7 cellular contexts compared by ENCODE assay signal in the genomic region with DNA sequence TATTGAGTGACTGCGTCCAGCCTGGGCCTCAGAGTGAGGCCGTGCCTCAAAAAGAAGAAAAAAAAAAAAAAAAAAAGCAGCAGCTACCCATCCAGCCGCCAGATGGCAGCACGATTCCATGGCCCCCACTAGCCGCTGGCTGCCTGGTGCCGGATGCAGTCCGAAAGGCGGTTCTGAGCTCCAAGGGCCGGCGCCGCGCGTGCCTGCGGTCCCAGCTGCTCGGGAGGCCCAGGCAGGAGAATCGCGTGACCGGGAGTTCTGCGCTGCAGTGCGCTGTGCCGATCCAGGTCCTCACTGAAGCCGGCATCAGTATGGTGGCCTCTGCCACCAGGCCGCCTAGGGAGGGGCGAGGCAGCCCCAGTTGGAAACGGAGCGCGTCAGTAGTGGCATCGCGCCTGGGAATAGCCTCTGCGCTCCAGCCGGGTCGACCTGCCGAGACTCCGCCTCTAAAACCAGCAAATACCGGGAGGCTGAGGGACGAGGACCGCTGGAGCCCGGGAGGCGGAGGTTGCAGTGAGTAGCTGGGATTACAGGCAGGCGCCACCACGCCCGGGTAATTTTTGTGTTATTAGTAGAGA. TPM values are rescaled to one million over a fixed set of nuclear protein-coding genes. Genes with fewer than 3 reads are reported as not detected.
A peak's percentile ranks its signal among the peaks of the same experiment; 100 is the strongest.
DNase-seq lines count a peak whose midpoint lies in the region; ATAC-seq, FAIRE-seq and TF ChIP-seq lines count a peak whose summit lies in the region.

No MANE protein-coding gene starts in this region.

- peaks cover 2 to 7% of the 10 kb centered on the region in 2 donors for H3K4me1 ChIP-seq in breast epithelium

- H3K36me3 ChIP-seq in breast epithelium, result no peaks in the 10 kb centered on the region

- peak; percentile 87 for FAIRE-seq in GM12892 (lab: Jason Lieb, UNC)

- no peak for ATAC-seq in HG03135 (IDR thresholded peaks at IDR 0.05; ENCODE audit: unreplicated experiment)

- H3K9me3 ChIP-seq in breast epithelium, result no peaks in the 10 kb centered on the region

- no peak for TF ChIP-seq POLR2A in GM12892 (IDR thresholded peaks at IDR 0.05; ENCODE audit: low read depth, low read length)
- no peak for TF ChIP-seq POLR2A in breast epithelium (IDR thresholded peaks at IDR 0.05)

- H3K27me3 ChIP-seq in breast epithelium, result no peaks in the 10 kb centered on the region

- DNase-seq in GM12892 (ENCODE audit: insufficient read length), result peak; percentile 80
- peak; percentile 38 for DNase-seq in NCI-H1694 treated with DMSO at 0.1 percent for 48 hours (lab: John Stamatoyannopoulos, UW)
- DNase-seq in breast epithelium (ENCODE audit: low spot score in 2 of 2), result peak; percentile 67 to 78
- peak; percentile 91 for DNase-seq in iPS-NIHi11 (ENCODE audit: low spot score)

- intact Hi-C loops in breast epithelium (cut with DNase I; ENCODE audit: low total_unique reads), result no loop called here

- TF ChIP-seq CTCF in VCaP (conservative IDR thresholded peaks at IDR 0.05), result peak; percentile 95
- TF ChIP-seq CTCF in breast epithelium (IDR thresholded peaks at IDR 0.05), result peak; percentile 15 to 91 (median 76)

- peak overlapping the region; percentile 31 to 65 (median 44) for H3K4me3 ChIP-seq in breast epithelium
- peak overlapping the region in 6 of 7 experiments; percentile 8 to 33 (median 24) for H3K4me3 ChIP-seq in skin epidermis

- H3K27ac ChIP-seq in VCaP (peak overlapping the region; percentile 40; the same call in 1 of the 2 replicates), breast epithelium (peak overlapping the region in 1 of 2 donors; percentile 35), skin epidermis (peak overlapping the region in 2 of 21 experiments; percentile 8 to 34)

RNA-seq across cellular contexts. Expression of a gene that starts 19.3 kb away (rescaled TPM):
- polyA plus RNA-seq in GM12892 (2012; ENCODE audit: missing spikeins), result not detected
- total RNA-seq in breast epithelium, result 10 to 100 TPM in 2 of 3 donors, 1 to 10 TPM in 1; 5.3 to 14.7 (median 12.3) TPM

RNA-seq across cellular contexts. Expression of a gene that starts 24.3 kb away (rescaled TPM):
- 3.3 TPM for polyA plus RNA-seq in GM12892 (2012; ENCODE audit: missing spikeins)
- 10 to 100 TPM in 1 of 3 donors, 1 to 10 TPM in 2; 4.8 to 11.5 (median 10.0) TPM for total RNA-seq in breast epithelium

Comparison
In these comparisons a context has a peak if more than half of its experiments do, and no peak if none do; other contexts are left out.
1. DNase-seq: peak in every context shown above with its lines; median percentile 91 in iPS-NIHi11; 80 in GM12892; 72 in breast epithelium; 38 in NCI-H1694 treated with DMSO at 0.1 percent for 48 hours.